In the genomic region with DNA sequence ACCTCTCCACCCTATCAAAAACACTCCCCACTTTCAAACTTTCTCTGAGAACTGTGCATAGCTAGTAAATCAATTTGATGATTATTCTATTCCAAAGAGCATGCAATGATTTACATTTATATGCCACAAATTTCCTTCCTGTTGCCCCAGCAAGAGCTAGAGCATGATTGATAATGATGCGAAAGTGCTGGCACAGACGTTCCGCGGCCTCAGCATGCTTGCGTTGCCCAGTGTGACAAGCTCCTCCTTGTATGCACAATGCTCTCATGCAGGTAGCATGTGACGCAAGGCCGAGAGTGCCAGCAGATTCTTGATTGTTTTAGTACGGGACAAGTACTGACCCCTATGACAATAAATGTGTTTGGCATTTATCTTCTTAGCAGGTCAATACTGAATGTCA, we compare ENCODE assay signal across 18 cellular contexts.
DNase-seq lines count a peak whose midpoint lies in the region; ATAC-seq and TF ChIP-seq lines count a peak whose summit lies in the region.
"Had no signal": no experiment of that assay in that cellular context is flagged by ENCODE, and none has a peak within 500 bp of the region (broad histone marks: within the 10 kb centered on the region; RNA-seq: fewer than 3 reads in every experiment).

No MANE protein-coding gene starts in this region.

- no peaks in the 10 kb centered on the region for H3K9me3 Mint-ChIP-seq in activated CD4-positive, alpha-beta T cell treated with anti-CD3 and anti-CD28 coated beads for 36 hours (ENCODE audit: low read depth)
- H3K9me3 Mint-ChIP-seq in activated CD4-positive, alpha-beta T cell treated with anti-CD3 and anti-CD28 coated beads, Interleukin-2, amount 10 ng/mL, durations not matched to agents 24 days and 14 days = no peaks in the 10 kb centered on the region

- H3K4me1 ChIP-seq in left lung = no peaks in the 10 kb centered on the region
- H3K4me1 ChIP-seq: colonic mucosa, Peyer's patch had no signal

- intact Hi-C loops in activated CD4-positive, alpha-beta T cell treated with anti-CD3 and anti-CD28 coated beads for 36 hours (cut with DNase I, micrococcal nuclease) = no loop called here
- intact Hi-C loops in activated CD4-positive, alpha-beta T cell treated with anti-CD3 and anti-CD28 coated beads, Interleukin-2, amount 10 ng/mL, durations not matched to agents 24 days and 14 days (cut with micrococcal nuclease) = no loop called here
- intact Hi-C loops in left lung (cut with DNase I) = no loop called here

- no peak overlapping the region for H3K27ac Mint-ChIP-seq in activated CD4-positive, alpha-beta T cell treated with anti-CD3 and anti-CD28 coated beads for 36 hours
- no peak overlapping the region for H3K27ac Mint-ChIP-seq in activated CD4-positive, alpha-beta T cell treated with anti-CD3 and anti-CD28 coated beads, Interleukin-2, amount 10 ng/mL, durations not matched to agents 24 days and 14 days
- H3K27ac Mint-ChIP-seq: activated T-cell treated with anti-CD3 and anti-CD28 coated beads, Interleukin-2, amount 50 U/mL, for 72 hours; memory B cell had no signal

- peaks cover 2% of the 10 kb centered on the region for H3K27me3 Mint-ChIP-seq in activated CD4-positive, alpha-beta T cell treated with anti-CD3 and anti-CD28 coated beads for 36 hours
- no peaks in the 10 kb centered on the region for H3K27me3 Mint-ChIP-seq in activated CD4-positive, alpha-beta T cell treated with anti-CD3 and anti-CD28 coated beads, Interleukin-2, amount 10 ng/mL, durations not matched to agents 24 days and 14 days
- H3K27me3 Mint-ChIP-seq: memory B cell had no signal

- peak; percentile 39 for DNase-seq in activated CD4-positive, alpha-beta T cell treated with anti-CD3 and anti-CD28 coated beads for 36 hours
- DNase-seq in activated CD4-positive, alpha-beta T cell treated with anti-CD3 and anti-CD28 coated beads, Interleukin-2, amount 10 ng/mL, durations not matched to agents 24 days and 14 days = no peak
- DNase-seq in SHP77 treated with DMSO at 0.1 percent for 48 hours (lab: John Stamatoyannopoulos, UW) (peak; percentile 74), left lung (peak in 1 of 2 donors; percentile 35), inferior parietal cortex (ENCODE audit: extremely low spot score) (no peak), NCI-H526 treated with DMSO at 0.1 percent for 48 hours (lab: John Stamatoyannopoulos, UW) (no peak), NCI-H226 (no peak)
- DNase-seq: activated CD4-positive, alpha-beta T cell treated with anti-CD3 and anti-CD28 coated beads, Interleukin-2, amount 50 U/mL, for 4 hours; activated T-cell treated with anti-CD3 and anti-CD28 coated beads, Interleukin-2, amount 50 U/mL, for 72 hours; colonic mucosa; erythroblast; GOT3; NCI-H2171; occipital lobe had no signal

- H3K4me3 Mint-ChIP-seq in activated CD4-positive, alpha-beta T cell treated with anti-CD3 and anti-CD28 coated beads for 36 hours = no peak overlapping the region
- no peak overlapping the region for H3K4me3 Mint-ChIP-seq in activated CD4-positive, alpha-beta T cell treated with anti-CD3 and anti-CD28 coated beads, Interleukin-2, amount 10 ng/mL, durations not matched to agents 24 days and 14 days
- H3K4me3 Mint-ChIP-seq: activated T-cell treated with anti-CD3 and anti-CD28 coated beads, Interleukin-2, amount 50 U/mL, for 72 hours; memory B cell had no signal

- no peak overlapping the region for H3K27ac ChIP-seq in left lung
- H3K27ac ChIP-seq: colonic mucosa, KMS-11, Peyer's patch had no signal

- CTCF ChIA-PET in activated CD4-positive, alpha-beta T cell treated with anti-CD3 and anti-CD28 coated beads for 36 hours (lab: Charles Lee) = interaction anchor here (1.0 kb wide), 1 partner anchor 24 kb away, joined by 3 read pairs; no protein-coding TSS in a partner anchor

- H3K4me3 ChIP-seq in left lung = no peak overlapping the region
- H3K4me3 ChIP-seq: colonic mucosa, Peyer's patch had no signal

- H3K27me3 ChIP-seq in left lung = no peaks in the 10 kb centered on the region
- H3K27me3 ChIP-seq: colonic mucosa, Peyer's patch had no signal

- no peak for TF ChIP-seq CTCF in left lung (IDR thresholded peaks at IDR 0.05)

- no peaks in the 10 kb centered on the region for H3K36me3 Mint-ChIP-seq in activated CD4-positive, alpha-beta T cell treated with anti-CD3 and anti-CD28 coated beads for 36 hours (ENCODE audit: low read depth)
- H3K36me3 Mint-ChIP-seq in activated CD4-positive, alpha-beta T cell treated with anti-CD3 and anti-CD28 coated beads, Interleukin-2, amount 10 ng/mL, durations not matched to agents 24 days and 14 days (ENCODE audit: low read depth) = no peaks in the 10 kb centered on the region
- H3K36me3 Mint-ChIP-seq: memory B cell had no signal

- H3K4me1 Mint-ChIP-seq in activated CD4-positive, alpha-beta T cell treated with anti-CD3 and anti-CD28 coated beads for 36 hours = peaks cover 4% of the 10 kb centered on the region
- no peaks in the 10 kb centered on the region for H3K4me1 Mint-ChIP-seq in activated CD4-positive, alpha-beta T cell treated with anti-CD3 and anti-CD28 coated beads, Interleukin-2, amount 10 ng/mL, durations not matched to agents 24 days and 14 days

- peak; percentile 69 for ATAC-seq in activated CD4-positive, alpha-beta T cell treated with anti-CD3 and anti-CD28 coated beads for 36 hours
- peak; percentile 87 for ATAC-seq in left lung
- ATAC-seq in HG03045 (IDR thresholded peaks at IDR 0.05; ENCODE audit: unreplicated experiment) = no peak
- ATAC-seq: activated T-cell treated with anti-CD3 and anti-CD28 coated beads, Interleukin-2, amount 50 U/mL, for 72 hours had no signal

- POLR2A ChIA-PET in activated CD4-positive, alpha-beta T cell treated with anti-CD3 and anti-CD28 coated beads for 36 hours (lab: Charles Lee) = interaction anchor here (0.6 kb wide), 2 partner anchors 96 to 1894 kb away, joined by 3 read pairs; no protein-coding TSS in a partner anchor

- H3K9me3 ChIP-seq in left lung = no peaks in the 10 kb centered on the region
- H3K9me3 ChIP-seq: colonic mucosa, Peyer's patch had no signal

- no peaks in the 10 kb centered on the region for H3K36me3 ChIP-seq in left lung
- H3K36me3 ChIP-seq: colonic mucosa, Peyer's patch had no signal

Comparison
In these comparisons a context has a peak if more than half of its experiments do, and no peak if none do; other contexts are left out.
1. DNase-seq: peak in activated CD4-positive, alpha-beta T cell treated with anti-CD3 and anti-CD28 coated beads for 36 hours (single experiment) and SHP77 treated with DMSO at 0.1 percent for 48 hours (single experiment); none in activated CD4-positive, alpha-beta T cell treated with anti-CD3 and anti-CD28 coated beads, Interleukin-2, amount 10 ng/mL, durations not matched to agents 24 days and 14 days (single experiment), inferior parietal cortex (single experiment), NCI-H526 treated with DMSO at 0.1 percent for 48 hours (single experiment) and NCI-H226 (single experiment).